1 cellular context compared by ENCODE assay signal in the genomic region with DNA sequence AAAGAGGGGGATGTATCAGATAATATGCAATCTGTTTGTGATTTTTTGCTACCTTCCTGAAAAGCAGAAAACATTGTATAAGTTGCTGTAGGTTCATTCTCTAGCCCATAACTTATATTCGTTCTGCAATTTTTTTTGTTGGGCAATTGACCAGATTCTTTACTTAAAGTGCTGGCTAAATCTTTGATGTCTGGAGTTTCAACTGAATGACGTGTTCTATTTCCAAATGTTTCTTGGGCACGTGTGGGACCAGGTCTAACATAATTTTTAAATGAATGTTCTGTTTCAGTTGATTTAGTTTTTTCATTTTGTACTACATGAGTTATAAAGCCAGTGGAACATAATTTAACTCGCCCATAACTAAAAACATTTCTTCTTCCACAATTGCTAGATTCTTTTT.
TF ChIP-seq lines count a peak whose summit lies in the region.

No MANE protein-coding gene starts in this region.

TF ChIP-seq in IMR-90, 13 proteins besides CTCF, POLR2A, EP300 and RAD21:
- TF ChIP-seq SMC3 (IDR thresholded peaks at IDR 0.05; ENCODE audit: low read depth, low read length) (no peak), CEBPB (IDR thresholded peaks at IDR 0.05; ENCODE audit: low read depth, low read length) (no peak), BHLHE40 (IDR thresholded peaks at IDR 0.05; ENCODE audit: low read depth, low read length) (peak; percentile 38; the same call in 1 of the 2 replicates), RCOR1 (IDR thresholded peaks at IDR 0.05; ENCODE audit: insufficient replicate concordance, low read length) (no peak)
- TF ChIP-seq, protein P1, sequence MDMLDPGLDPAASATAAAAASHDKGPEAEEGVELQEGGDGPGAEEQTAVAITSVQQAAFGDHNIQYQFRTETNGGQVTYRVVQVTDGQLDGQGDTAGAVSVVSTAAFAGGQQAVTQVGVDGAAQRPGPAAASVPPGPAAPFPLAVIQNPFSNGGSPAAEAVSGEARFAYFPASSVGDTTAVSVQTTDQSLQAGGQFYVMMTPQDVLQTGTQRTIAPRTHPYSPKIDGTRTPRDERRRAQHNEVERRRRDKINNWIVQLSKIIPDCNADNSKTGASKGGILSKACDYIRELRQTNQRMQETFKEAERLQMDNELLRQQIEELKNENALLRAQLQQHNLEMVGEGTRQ (IDR thresholded peaks at IDR 0.05; ENCODE audit: low read depth, low read length), result 0 out of 2 replicates have a peak, but pooled peaks have one; percentile 8
- TF ChIP-seq, protein P2, sequence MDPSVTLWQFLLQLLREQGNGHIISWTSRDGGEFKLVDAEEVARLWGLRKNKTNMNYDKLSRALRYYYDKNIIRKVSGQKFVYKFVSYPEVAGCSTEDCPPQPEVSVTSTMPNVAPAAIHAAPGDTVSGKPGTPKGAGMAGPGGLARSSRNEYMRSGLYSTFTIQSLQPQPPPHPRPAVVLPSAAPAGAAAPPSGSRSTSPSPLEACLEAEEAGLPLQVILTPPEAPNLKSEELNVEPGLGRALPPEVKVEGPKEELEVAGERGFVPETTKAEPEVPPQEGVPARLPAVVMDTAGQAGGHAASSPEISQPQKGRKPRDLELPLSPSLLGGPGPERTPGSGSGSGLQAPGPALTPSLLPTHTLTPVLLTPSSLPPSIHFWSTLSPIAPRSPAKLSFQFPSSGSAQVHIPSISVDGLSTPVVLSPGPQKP (IDR thresholded peaks at IDR 0.05; ENCODE audit: borderline replicate concordance, low read depth, low read length), result no peak
